ENCODE assay signal across 8 cellular contexts in genomic region chr16:1781254-1781653, GRCh38. TPM values are rescaled to one million over a fixed set of nuclear protein-coding genes. Genes with fewer than 3 reads are reported as not detected.
A peak's percentile ranks its signal among the peaks of the same experiment; 100 is the strongest.
DNase-seq lines count a peak whose midpoint lies in the region; ATAC-seq, FAIRE-seq and TF ChIP-seq lines count a peak whose summit lies in the region.

No MANE protein-coding gene starts in this region.

- H3K4ac ChIP-seq in mesendoderm (ENCODE audit: low read depth, low read length): no peak overlapping the region

- H2BK5ac ChIP-seq in mesendoderm (ENCODE audit: low read length): no peak overlapping the region

- WGBS in mesendoderm (ENCODE audit: extremely low coverage, insufficient coverage, low lambda C conversion rate): no CpG with 5 or more reads among the region's 20 CpGs

- no peak for TF ChIP-seq CTCF in upper lobe of right lung (IDR thresholded peaks at IDR 0.05)

- no peaks in the 10 kb centered on the region for H3K9me3 ChIP-seq in upper lobe of right lung

- H3K79me1 ChIP-seq in mesendoderm (ENCODE audit: low read length): peaks cover 10% of the 10 kb centered on the region

- H3K36me3 Mint-ChIP-seq in activated T-cell treated with anti-CD3 and anti-CD28 coated beads, Interleukin-2, amount 50 U/mL, for 72 hours (ENCODE audit: insufficient read depth in 2 of 2): peaks cover 0 to 2% of the 10 kb centered on the region in 2 donors
- H3K36me3 Mint-ChIP-seq in central memory CD8-positive, alpha-beta T cell (ENCODE audit: insufficient read depth): peaks cover 22% of the 10 kb centered on the region

- H3K4me3 Mint-ChIP-seq in activated T-cell treated with anti-CD3 and anti-CD28 coated beads, Interleukin-2, amount 50 U/mL, for 72 hours: peak overlapping the region; percentile 88 to 96
- H3K4me3 Mint-ChIP-seq in central memory CD8-positive, alpha-beta T cell: peak overlapping the region; percentile 83

- H2AK5ac ChIP-seq in mesendoderm (ENCODE audit: low read length): no peak overlapping the region

- no peaks in the 10 kb centered on the region for H3K4me1 ChIP-seq in mesendoderm (ENCODE audit: control insufficient read depth, low read depth, low read length)
- H3K4me1 ChIP-seq in upper lobe of right lung: peaks cover 17% of the 10 kb centered on the region

- H3K4me3 ChIP-seq in mesendoderm (ENCODE audit: low read length) (no peak overlapping the region), upper lobe of right lung (peak overlapping the region; percentile 80)

- no peaks in the 10 kb centered on the region for H3K36me3 ChIP-seq in mesendoderm (ENCODE audit: control insufficient read depth, insufficient read depth, low read length)
- peaks cover 31% of the 10 kb centered on the region for H3K36me3 ChIP-seq in upper lobe of right lung

- no peak for TF ChIP-seq POLR2A in H54 (IDR thresholded peaks at IDR 0.05; ENCODE audit: low read depth, low read length)

- peak overlapping the region; percentile 88 for H3K4me2 ChIP-seq in mesendoderm (ENCODE audit: low read length)

- no peaks in the 10 kb centered on the region for H3K27me3 Mint-ChIP-seq in activated T-cell treated with anti-CD3 and anti-CD28 coated beads, Interleukin-2, amount 50 U/mL, for 72 hours (ENCODE audit: low read depth)
- no peaks in the 10 kb centered on the region for H3K27me3 Mint-ChIP-seq in central memory CD8-positive, alpha-beta T cell

- H3K27me3 ChIP-seq in mesendoderm (ENCODE audit: insufficient read depth, low read length, poor library complexity) (no peaks in the 10 kb centered on the region), upper lobe of right lung (no peaks in the 10 kb centered on the region)

- no peak for ATAC-seq in activated T-cell treated with anti-CD3 and anti-CD28 coated beads, Interleukin-2, amount 50 U/mL, for 72 hours (replicated peaks in 1 of 2)
- ATAC-seq in central memory CD8-positive, alpha-beta T cell (replicated peaks; ENCODE audit: extremely low read depth, poor library complexity, severe bottlenecking): no peak
- ATAC-seq in upper lobe of right lung (no peak), HG02571 (IDR thresholded peaks at IDR 0.05; ENCODE audit: unreplicated experiment) (no peak)

- peak overlapping the region; percentile 24 for H3K27ac Mint-ChIP-seq in activated T-cell treated with anti-CD3 and anti-CD28 coated beads, Interleukin-2, amount 50 U/mL, for 72 hours
- peak overlapping the region; percentile 83 for H3K27ac Mint-ChIP-seq in central memory CD8-positive, alpha-beta T cell (ENCODE audit: low read depth)

- H4K5ac ChIP-seq in mesendoderm (ENCODE audit: low read length): no peak overlapping the region

- H3K56ac ChIP-seq in mesendoderm (ENCODE audit: low read length): peak overlapping the region; percentile 88

- H3K9me3 Mint-ChIP-seq in activated T-cell treated with anti-CD3 and anti-CD28 coated beads, Interleukin-2, amount 50 U/mL, for 72 hours: no peaks in the 10 kb centered on the region
- H3K9me3 Mint-ChIP-seq in central memory CD8-positive, alpha-beta T cell: no peaks in the 10 kb centered on the region

- peaks cover 19% of the 10 kb centered on the region for H3K79me2 ChIP-seq in mesendoderm (ENCODE audit: control insufficient read depth, insufficient read depth, low read length)

- no peak overlapping the region for H4K8ac ChIP-seq in mesendoderm (ENCODE audit: low read depth, low read length)

- no peak overlapping the region for H2BK120ac ChIP-seq in mesendoderm (ENCODE audit: low read depth, low read length)

- H3K9ac ChIP-seq in mesendoderm (ENCODE audit: low read length): peak overlapping the region; percentile 81

- no peak overlapping the region for H3K23ac ChIP-seq in mesendoderm (ENCODE audit: low read length)

- DNase-seq in activated T-cell treated with anti-CD3 and anti-CD28 coated beads, Interleukin-2, amount 50 U/mL, for 72 hours: no peak
- no peak for DNase-seq in activated T-cell treated with anti-CD3 and anti-CD28 coated beads, Interleukin-2, amount 50 U/mL, for 48 hours
- no peak for DNase-seq in central memory CD8-positive, alpha-beta T cell (ENCODE audit: low spot score in 2 of 2)
- DNase-seq in mesendoderm (no peak), upper lobe of right lung (no peak), NCI-H446 (lab: John Stamatoyannopoulos, UW) (no peak), H54 (ENCODE audit: insufficient read length, low spot score) (no peak)

- no peak for FAIRE-seq in H54 (lab: Jason Lieb, UNC)

- intact Hi-C loops in upper lobe of right lung (cut with DNase I): no loop called here

- H3K18ac ChIP-seq in mesendoderm (ENCODE audit: low read length): no peak overlapping the region

- H3K27ac ChIP-seq in mesendoderm (ENCODE audit: low read depth, low read length): no peak overlapping the region
- no peak overlapping the region for H3K27ac ChIP-seq in upper lobe of right lung

- H3K4me1 Mint-ChIP-seq in activated T-cell treated with anti-CD3 and anti-CD28 coated beads, Interleukin-2, amount 50 U/mL, for 72 hours (ENCODE audit: low read depth): peaks cover 27% of the 10 kb centered on the region
- peaks cover 24% of the 10 kb centered on the region for H3K4me1 Mint-ChIP-seq in central memory CD8-positive, alpha-beta T cell

- no peak overlapping the region for H2BK15ac ChIP-seq in mesendoderm (replicated peaks; ENCODE audit: low read depth)

RNA-seq across cellular contexts. Expression of gene SPSB3, which starts 1.1 kb away (rescaled TPM):
- 10 to 100 TPM; 37.1 to 40.1 TPM for total RNA-seq in activated T-cell treated with anti-CD3 and anti-CD28 coated beads, Interleukin-2, amount 50 U/mL, for 72 hours
- polyA plus RNA-seq in mesendoderm (2013, experiment 1 of 2): 10.0 TPM
- polyA plus RNA-seq in mesendoderm (2013, experiment 2 of 2): 9.7 TPM
- 43.0 TPM for total RNA-seq in upper lobe of right lung

RNA-seq across cellular contexts. Expression of gene NUBP2, which starts 1.5 kb away (rescaled TPM):
- total RNA-seq in activated T-cell treated with anti-CD3 and anti-CD28 coated beads, Interleukin-2, amount 50 U/mL, for 72 hours: 10 to 100 TPM; 47.8 to 50.1 TPM
- 54.8 TPM for polyA plus RNA-seq in mesendoderm (2013, experiment 1 of 2)
- polyA plus RNA-seq in mesendoderm (2013, experiment 2 of 2): 55.5 TPM
- total RNA-seq in upper lobe of right lung: 38.9 TPM

RNA-seq across cellular contexts. Expression of gene MRPS34, which starts 8.3 kb away (rescaled TPM):
- total RNA-seq in activated T-cell treated with anti-CD3 and anti-CD28 coated beads, Interleukin-2, amount 50 U/mL, for 72 hours: 100 to 1,000 TPM in 1 of 2 donors, 10 to 100 TPM in 1; 86.0 to 123 TPM
- 242 TPM for polyA plus RNA-seq in mesendoderm (2013, experiment 1 of 2)
- 246 TPM for polyA plus RNA-seq in mesendoderm (2013, experiment 2 of 2)
- 62.7 TPM for total RNA-seq in upper lobe of right lung

RNA-seq across cellular contexts. Expression of gene EME2, which starts 8.6 kb away (rescaled TPM):
- total RNA-seq in activated T-cell treated with anti-CD3 and anti-CD28 coated beads, Interleukin-2, amount 50 U/mL, for 72 hours: 10 to 100 TPM; 14.4 to 18.6 TPM
- 7.9 TPM for polyA plus RNA-seq in mesendoderm (2013, experiment 1 of 2)
- polyA plus RNA-seq in mesendoderm (2013, experiment 2 of 2): 8.2 TPM
- 19.2 TPM for total RNA-seq in upper lobe of right lung

RNA-seq across cellular contexts. Expression of gene NME3, which starts 9.9 kb away (rescaled TPM):
- total RNA-seq in activated T-cell treated with anti-CD3 and anti-CD28 coated beads, Interleukin-2, amount 50 U/mL, for 72 hours: 10 to 100 TPM; 55.0 to 56.1 TPM
- 31.1 TPM for polyA plus RNA-seq in mesendoderm (2013, experiment 1 of 2)
- polyA plus RNA-seq in mesendoderm (2013, experiment 2 of 2): 31.7 TPM
- 67.2 TPM for total RNA-seq in upper lobe of right lung
